In the genomic region with DNA sequence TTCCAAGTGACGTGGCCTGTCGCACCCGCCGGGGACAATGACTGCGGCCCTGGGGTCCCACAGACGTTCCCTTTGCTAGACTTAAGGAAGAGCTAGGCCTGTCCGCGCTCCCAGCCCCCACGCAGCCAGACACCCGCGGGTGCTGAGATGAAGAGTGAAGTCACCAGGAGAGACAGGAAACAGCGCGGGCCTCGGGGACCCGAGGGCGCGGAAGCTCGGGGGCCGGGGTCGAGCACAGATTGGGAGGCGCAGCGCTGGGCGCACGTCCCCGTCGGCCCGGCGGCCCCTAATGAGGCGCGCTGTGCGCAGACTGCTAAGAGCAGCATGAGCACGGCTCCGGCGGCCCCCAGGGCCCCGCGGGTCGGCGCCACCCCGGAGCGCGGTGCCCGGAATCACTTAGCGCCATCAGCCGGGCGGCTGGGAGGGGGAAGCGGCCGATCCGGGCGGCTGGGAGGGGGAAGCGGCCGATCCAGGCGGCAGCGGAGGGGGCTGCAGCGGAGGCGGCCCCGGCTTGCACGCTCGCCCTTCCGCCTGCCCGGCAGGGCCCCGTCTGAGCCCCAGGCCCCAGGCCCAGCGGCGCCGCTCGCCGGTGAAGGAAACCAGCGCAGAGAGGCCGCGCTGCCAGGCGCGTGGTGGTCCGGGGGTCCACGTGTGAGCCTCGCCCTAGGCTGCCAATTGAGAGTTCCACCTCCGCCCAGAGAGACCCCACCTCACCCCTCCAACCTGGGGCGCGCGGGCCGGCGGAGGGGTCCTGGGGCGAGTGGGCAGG, we compare ENCODE assay signal across 1 cellular context.
TF ChIP-seq lines count a peak whose summit lies in the region.

No MANE protein-coding gene starts in this region.

TF ChIP-seq in H1, 55 proteins besides CTCF, POLR2A, EP300 and RAD21:
- TF ChIP-seq KDM4A (IDR thresholded peaks at IDR 0.05; ENCODE audit: low read depth, low read length, severe bottlenecking) (peak; percentile 66), KDM1A (IDR thresholded peaks at IDR 0.05; ENCODE audit: borderline replicate concordance, low read length) (0 out of 2 replicates have a peak, but pooled peaks have one; percentile 20), GABPA (IDR thresholded peaks at IDR 0.05; ENCODE audit: borderline replicate concordance, insufficient read depth, low read length) (0 out of 2 replicates have a peak, but pooled peaks have one; percentile 11), SUZ12 (IDR thresholded peaks at IDR 0.05; ENCODE audit: low read length) (peak; percentile 63; the same call in 1 of the 2 replicates), BACH1 (IDR thresholded peaks at IDR 0.05; ENCODE audit: low read length) (no peak), SP2 (IDR thresholded peaks at IDR 0.05; ENCODE audit: low read length) (no peak), CREB1 (IDR thresholded peaks at IDR 0.05) (0 out of 2 replicates have a peak, but pooled peaks have one; percentile 23), TAF1 (IDR thresholded peaks at IDR 0.05; ENCODE audit: low read depth, low read length) (0 out of 2 replicates have a peak, but pooled peaks have one; percentile 43), CHD1 (IDR thresholded peaks at IDR 0.05; ENCODE audit: low read depth, low read length) (no peak), POU5F1 (IDR thresholded peaks at IDR 0.05; ENCODE audit: low read depth, low read length) (no peak), TBP (IDR thresholded peaks at IDR 0.05; ENCODE audit: low read depth, low read length) (peak; percentile 59), RFX5 (IDR thresholded peaks at IDR 0.05; ENCODE audit: borderline replicate concordance, low read depth, low read length) (no peak), PHF8 (conservative IDR thresholded peaks at IDR 0.05; ENCODE audit: low read depth, low read length) (peak; percentile 72), ASH2L (IDR thresholded peaks at IDR 0.05; ENCODE audit: low read length) (peak; percentile 29), SIN3A (conservative IDR thresholded peaks at IDR 0.05 in 1 of 2, IDR thresholded peaks at IDR 0.05 in 1 of 2; ENCODE audit: low read depth in 1 of 2, low read length in 2 of 2) (0 out of 4 replicates have a peak, but pooled peaks of 1 of the 2 experiments have one; percentile 35), RBBP5 (IDR thresholded peaks at IDR 0.05; ENCODE audit: borderline replicate concordance, low read depth, low read length) (peak; percentile 43; the same call in 1 of the 2 replicates), SIX5 (IDR thresholded peaks at IDR 0.05; ENCODE audit: low read depth, low read length) (no peak), NANOG (IDR thresholded peaks at IDR 0.05; ENCODE audit: insufficient read depth, low read depth, low read length, poor library complexity, severe bottlenecking) (no peak), EZH2 (IDR thresholded peaks at IDR 0.05; ENCODE audit: low read depth, low read length, severe bottlenecking) (peak; percentile 33), RXRA (IDR thresholded peaks at IDR 0.05; ENCODE audit: insufficient read depth, low read depth, low read length) (no peak), ZNF274 (IDR thresholded peaks at IDR 0.05; ENCODE audit: borderline replicate concordance, extremely low read depth, low read length) (no peak)
- TF ChIP-seq, protein P1, sequence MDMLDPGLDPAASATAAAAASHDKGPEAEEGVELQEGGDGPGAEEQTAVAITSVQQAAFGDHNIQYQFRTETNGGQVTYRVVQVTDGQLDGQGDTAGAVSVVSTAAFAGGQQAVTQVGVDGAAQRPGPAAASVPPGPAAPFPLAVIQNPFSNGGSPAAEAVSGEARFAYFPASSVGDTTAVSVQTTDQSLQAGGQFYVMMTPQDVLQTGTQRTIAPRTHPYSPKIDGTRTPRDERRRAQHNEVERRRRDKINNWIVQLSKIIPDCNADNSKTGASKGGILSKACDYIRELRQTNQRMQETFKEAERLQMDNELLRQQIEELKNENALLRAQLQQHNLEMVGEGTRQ (IDR thresholded peaks at IDR 0.05; ENCODE audit: low read length), result no peak
- TF ChIP-seq, protein P2, sequence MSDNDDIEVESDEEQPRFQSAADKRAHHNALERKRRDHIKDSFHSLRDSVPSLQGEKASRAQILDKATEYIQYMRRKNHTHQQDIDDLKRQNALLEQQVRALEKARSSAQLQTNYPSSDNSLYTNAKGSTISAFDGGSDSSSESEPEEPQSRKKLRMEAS (IDR thresholded peaks at IDR 0.05), result peak; percentile 73
- TF ChIP-seq, protein P3, sequence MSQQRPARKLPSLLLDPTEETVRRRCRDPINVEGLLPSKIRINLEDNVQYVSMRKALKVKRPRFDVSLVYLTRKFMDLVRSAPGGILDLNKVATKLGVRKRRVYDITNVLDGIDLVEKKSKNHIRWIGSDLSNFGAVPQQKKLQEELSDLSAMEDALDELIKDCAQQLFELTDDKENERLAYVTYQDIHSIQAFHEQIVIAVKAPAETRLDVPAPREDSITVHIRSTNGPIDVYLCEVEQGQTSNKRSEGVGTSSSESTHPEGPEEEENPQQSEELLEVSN (IDR thresholded peaks at IDR 0.05), result peak; percentile 50
